8 cellular contexts compared by ENCODE assay signal in genomic region chr14:77615231-77616132, GRCh38. TPM values are rescaled to one million over a fixed set of nuclear protein-coding genes. Genes with fewer than 3 reads are reported as not detected.
DNase-seq lines count a peak whose midpoint lies in the region; TF ChIP-seq lines count a peak whose summit lies in the region.

No MANE protein-coding gene starts in this region.

- 8% methylated on average over 17 of the region's 17 CpGs for WGBS in urinary bladder

- H3K27me3 ChIP-seq in muscle layer of duodenum (ENCODE audit: low read depth, low read length): no peaks in the 10 kb centered on the region

- H3K27ac ChIP-seq in muscle layer of duodenum (ENCODE audit: low read length): peak overlapping the region; percentile 74
- H3K27ac ChIP-seq in urinary bladder (ENCODE audit: low read depth): peak overlapping the region; percentile 49

- H3K36me3 ChIP-seq in muscle layer of duodenum (ENCODE audit: control insufficient read depth in 1 of 2, insufficient read depth in 2 of 2, low read length in 2 of 2) (no peaks in the 10 kb centered on the region), urinary bladder (ENCODE audit: insufficient read depth) (no peaks in the 10 kb centered on the region)

- H3K9me3 ChIP-seq in muscle layer of duodenum (ENCODE audit: control insufficient read depth in 1 of 2, low read length in 2 of 2): no peaks in the 10 kb centered on the region

- POLR2A ChIA-PET in AG04449 (lab: Yijun Ruan, JAX): interaction anchor here (0.7 kb wide), 1 partner anchor 701 kb away, joined by 3 read pairs; no protein-coding TSS in a partner anchor

- no peak for DNase-seq in AG04449 (ENCODE audit: low read depth, low spot score)
- peak; percentile 20 for DNase-seq in GM20000 (ENCODE audit: low spot score)
- DNase-seq in T1000 (lab: John Stamatoyannopoulos, UW): peak; percentile 6
- DNase-seq in dermis blood vessel endothelial cell: peak; percentile 54
- DNase-seq in activated CD4-positive, CD25-positive, alpha-beta regulatory T cell (lab: John Stamatoyannopoulos, UW): no peak
- DNase-seq in NCI-H187 treated with DMSO at 0.1 percent for 48 hours (lab: John Stamatoyannopoulos, UW): no peak

- H3K4me3 ChIP-seq in AG04449 (ENCODE audit: low read depth, low read length) (peak overlapping the region; percentile 84), muscle layer of duodenum (ENCODE audit: low read depth in 1 of 2, low read length in 2 of 2) (peak overlapping the region; percentile 83 to 90), urinary bladder (ENCODE audit: low read depth, low read length) (peak overlapping the region; percentile 92)

- CTCF ChIA-PET in AG04449 (lab: Yijun Ruan, JAX): interaction anchor here (0.9 to 2.9 kb wide), 4 partner anchors 11 to 156 kb away, joined by 3 to 8 read pairs (median 4); no protein-coding TSS in a partner anchor

- TF ChIP-seq CTCF in AG04449 (IDR thresholded peaks at IDR 0.05; ENCODE audit: insufficient read depth, low read length, missing control alignments) (no peak), GM20000 (IDR thresholded peaks at IDR 0.05; ENCODE audit: extremely low read depth, missing control alignments) (no peak)

- H3K4me1 ChIP-seq in muscle layer of duodenum (ENCODE audit: control insufficient read depth in 1 of 2, insufficient read depth in 2 of 2, low read length in 2 of 2) (peaks cover 5 to 14% of the 10 kb centered on the region in 2 donors), urinary bladder (ENCODE audit: insufficient read depth) (no peaks in the 10 kb centered on the region)

RNA-seq across cellular contexts. Expression of gene SPTLC2, which starts 1.0 kb away (rescaled TPM):
- 104 and 143 TPM in 2 replicates for total RNA-seq in dermis blood vessel endothelial cell
- 55.0 TPM for total RNA-seq in urinary bladder
- polyA plus RNA-seq in urinary bladder: 12.8 TPM

Comparison
In these comparisons a context has a peak if more than half of its experiments do, and no peak if none do; other contexts are left out.
1. DNase-seq: peak in GM20000 (single experiment), T1000 (single experiment) and dermis blood vessel endothelial cell (single experiment); none in AG04449 (single experiment), activated CD4-positive, CD25-positive, alpha-beta regulatory T cell (0 of 4) and NCI-H187 treated with DMSO at 0.1 percent for 48 hours (single experiment).
2. Peak in every context shown above with its lines, with median percentiles within 50 percentile points of each other: H3K4me3 ChIP-seq.